16 cellular contexts compared by ENCODE assay signal in the genomic region with DNA sequence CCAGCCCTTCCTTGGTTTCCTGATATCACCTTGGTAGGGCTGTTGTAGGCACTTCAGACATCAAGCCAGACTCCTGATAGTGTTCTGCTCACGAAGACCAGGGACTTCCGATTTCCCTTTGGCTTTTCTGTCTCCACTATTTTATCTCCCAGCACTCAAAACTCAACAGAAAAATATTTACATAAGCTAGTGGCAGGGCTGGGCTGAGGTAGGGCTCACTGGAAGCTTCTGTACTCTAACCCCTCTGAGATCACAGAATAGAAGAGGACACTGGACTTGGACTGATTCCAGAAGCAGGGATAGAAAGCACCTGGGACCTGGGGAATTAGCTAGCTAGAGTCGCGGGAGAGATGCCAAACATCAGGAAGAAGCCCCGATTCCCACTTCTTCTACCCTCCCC. TPM values are rescaled to one million over a fixed set of nuclear protein-coding genes. Genes with fewer than 3 reads are reported as not detected.
DNase-seq lines count a peak whose midpoint lies in the region; ATAC-seq, FAIRE-seq and TF ChIP-seq lines count a peak whose summit lies in the region.
"Had no signal": no experiment of that assay in that cellular context is flagged by ENCODE, and none has a peak within 500 bp of the region (broad histone marks: within the 10 kb centered on the region; RNA-seq: fewer than 3 reads in every experiment).

No MANE protein-coding gene starts in this region.

- WGBS in right lobe of liver (ENCODE audit: insufficient coverage, low coverage, low lambda C conversion rate, missing lambda C conversion rate), result 40% methylated on average over 4 of the region's 5 CpGs

- peak overlapping the region in 2 of 3 donors; percentile 29 to 37 for H3K27ac ChIP-seq in right lobe of liver
- H3K27ac ChIP-seq: A549 had no signal

- CTCF ChIA-PET in activated CD8-positive, alpha-beta memory T cell treated with anti-CD3 and anti-CD28 coated beads, Interleukin-2, amount 10 ng/mL, durations not matched to agents 7 days and 5 days (lab: Charles Lee), result no interaction called here

- peaks cover 8% of the 10 kb centered on the region for H3K9me3 Mint-ChIP-seq in activated CD8-positive, alpha-beta memory T cell treated with anti-CD3 and anti-CD28 coated beads, Interleukin-2, amount 10 ng/mL, durations not matched to agents 7 days and 5 days (ENCODE audit: low read depth)

- H3K4me1 Mint-ChIP-seq in activated CD8-positive, alpha-beta memory T cell treated with anti-CD3 and anti-CD28 coated beads, Interleukin-2, amount 10 ng/mL, durations not matched to agents 7 days and 5 days, result no peaks in the 10 kb centered on the region
- H3K4me1 Mint-ChIP-seq: CD14-positive monocyte; CD8-positive, alpha-beta memory T cell; IgD-negative memory B cell had no signal

- no peaks in the 10 kb centered on the region for H3K27me3 ChIP-seq in right lobe of liver

- no peak overlapping the region for H3K4me3 ChIP-seq in right lobe of liver
- H3K4me3 ChIP-seq: A549, HAP-1 had no signal

- no peak overlapping the region for H3K27ac Mint-ChIP-seq in activated CD8-positive, alpha-beta memory T cell treated with anti-CD3 and anti-CD28 coated beads, Interleukin-2, amount 10 ng/mL, durations not matched to agents 7 days and 5 days
- H3K27ac Mint-ChIP-seq: CD14-positive monocyte; CD8-positive, alpha-beta memory T cell; IgD-negative memory B cell had no signal

- DNase-seq in NCI-H510A treated with DMSO at 0.1 percent for 48 hours (lab: John Stamatoyannopoulos, UW), result peak; percentile 1
- DNase-seq in NCI-H510A (lab: John Stamatoyannopoulos, UW), result no peak
- peak; percentile 73 for DNase-seq in DMS53 (lab: John Stamatoyannopoulos, UW)
- DNase-seq in GM19239 (ENCODE audit: insufficient read length, low spot score), result no peak
- DNase-seq in right lobe of liver, result peak in 1 of 3 donors; percentile 44
- no peak for DNase-seq in activated CD8-positive, alpha-beta memory T cell treated with anti-CD3 and anti-CD28 coated beads, Interleukin-2, amount 10 ng/mL, durations not matched to agents 7 days and 5 days
- DNase-seq: CD8-positive, alpha-beta memory T cell; DND-41; GDM1 had no signal

- intact Hi-C loops in right lobe of liver (cut with DNase I), result no loop called here

- no peak for TF ChIP-seq POLR2A in right lobe of liver (IDR thresholded peaks at IDR 0.05)

- FAIRE-seq in GM19239 (lab: Jason Lieb, UNC), result peak; percentile 47
- FAIRE-seq: A549, GM12892, H1 had no signal

- no peak for TF ChIP-seq CTCF in right lobe of liver (IDR thresholded peaks at IDR 0.05)

- no peak overlapping the region for H3K4me3 Mint-ChIP-seq in activated CD8-positive, alpha-beta memory T cell treated with anti-CD3 and anti-CD28 coated beads, Interleukin-2, amount 10 ng/mL, durations not matched to agents 7 days and 5 days
- H3K4me3 Mint-ChIP-seq: CD14-positive monocyte; CD8-positive, alpha-beta memory T cell; IgD-negative memory B cell had no signal

- H3K9me3 ChIP-seq in right lobe of liver, result no peaks in the 10 kb centered on the region
- H3K9me3 ChIP-seq: A549, HAP-1 had no signal

- no peaks in the 10 kb centered on the region for H3K36me3 Mint-ChIP-seq in activated CD8-positive, alpha-beta memory T cell treated with anti-CD3 and anti-CD28 coated beads, Interleukin-2, amount 10 ng/mL, durations not matched to agents 7 days and 5 days
- H3K36me3 Mint-ChIP-seq: CD14-positive monocyte; CD8-positive, alpha-beta memory T cell; IgD-negative memory B cell had no signal

- no peaks in the 10 kb centered on the region for H3K36me3 ChIP-seq in right lobe of liver
- H3K36me3 ChIP-seq: HAP-1 had no signal

- peaks cover 0 to 4% (median 0%) of the 10 kb centered on the region in 4 donors for H3K4me1 ChIP-seq in right lobe of liver
- H3K4me1 ChIP-seq: A549, HAP-1 had no signal

- ATAC-seq in right lobe of liver, result peak; percentile 84 to 96 (median 92)
- no peak for ATAC-seq in GM21786 (IDR thresholded peaks at IDR 0.05; ENCODE audit: unreplicated experiment)
- ATAC-seq in activated CD8-positive, alpha-beta memory T cell treated with anti-CD3 and anti-CD28 coated beads, Interleukin-2, amount 10 ng/mL, durations not matched to agents 7 days and 5 days, result no peak
- ATAC-seq: A549 had no signal

- H3K27me3 Mint-ChIP-seq in activated CD8-positive, alpha-beta memory T cell treated with anti-CD3 and anti-CD28 coated beads, Interleukin-2, amount 10 ng/mL, durations not matched to agents 7 days and 5 days, result no peaks in the 10 kb centered on the region

RNA-seq across cellular contexts. Expression of gene EFNB1, which starts 34.3 kb away (rescaled TPM):
- 10 to 100 TPM in 3 of 6 experiments, 1 to 10 TPM in 3; 6.1 to 17.4 (median 10.4) TPM for total RNA-seq in right lobe of liver
- total RNA-seq in activated CD8-positive, alpha-beta memory T cell treated with anti-CD3 and anti-CD28 coated beads, Interleukin-2, amount 10 ng/mL, durations not matched to agents 7 days and 5 days, result 1 to 10 TPM; 4.2 to 4.3 TPM

Comparison
In these comparisons a context has a peak if more than half of its experiments do, and no peak if none do; other contexts are left out.
1. DNase-seq: peak in NCI-H510A treated with DMSO at 0.1 percent for 48 hours (single experiment) and DMS53 (single experiment); none in NCI-H510A (single experiment), GM19239 (single experiment) and activated CD8-positive, alpha-beta memory T cell treated with anti-CD3 and anti-CD28 coated beads, Interleukin-2, amount 10 ng/mL, durations not matched to agents 7 days and 5 days (single experiment).
2. ATAC-seq: peak in right lobe of liver (4 of 4); none in GM21786 (single experiment) and activated CD8-positive, alpha-beta memory T cell treated with anti-CD3 and anti-CD28 coated beads, Interleukin-2, amount 10 ng/mL, durations not matched to agents 7 days and 5 days (single experiment).